Comparison of ENCODE assay signal across 1 cellular context in genomic region chr4:86963697-86964096, GRCh38.
A peak's percentile ranks its signal among the peaks of the same experiment; 100 is the strongest.
TF ChIP-seq lines count a peak whose summit lies in the region.

No MANE protein-coding gene starts in this region.

TF ChIP-seq in HCT116, 20 proteins besides CTCF, POLR2A, EP300 and RAD21 (continued from another document):
- TF ChIP-seq ZBTB33 (IDR thresholded peaks at IDR 0.05; ENCODE audit: extremely low read depth, insufficient replicate concordance, low read length) = no peak
- peak; percentile 71 for TF ChIP-seq CBX3 (IDR thresholded peaks at IDR 0.05; ENCODE audit: low read depth)
- TF ChIP-seq EZH2 (IDR thresholded peaks at IDR 0.05) = no peak
- TF ChIP-seq EGR1 (IDR thresholded peaks at IDR 0.05; ENCODE audit: low read depth) = no peak
- TF ChIP-seq FOSL1 (IDR thresholded peaks at IDR 0.05; ENCODE audit: low read depth) = peak; percentile 67
- no peak for TF ChIP-seq YY1 (IDR thresholded peaks at IDR 0.05; ENCODE audit: extremely low read depth, insufficient replicate concordance, low read depth, low read length)
- peak; percentile 45 for TF ChIP-seq JUND (IDR thresholded peaks at IDR 0.05)
- no peak for TF ChIP-seq SIN3A (IDR thresholded peaks at IDR 0.05; ENCODE audit: low read depth)
- no peak for TF ChIP-seq CEBPB (IDR thresholded peaks at IDR 0.05; ENCODE audit: low read depth)
- no peak for TF ChIP-seq POLR2AphosphoS5 (IDR thresholded peaks at IDR 0.05; ENCODE audit: low read depth, low read length)
